11 cellular contexts compared by ENCODE assay signal in the genomic region with DNA sequence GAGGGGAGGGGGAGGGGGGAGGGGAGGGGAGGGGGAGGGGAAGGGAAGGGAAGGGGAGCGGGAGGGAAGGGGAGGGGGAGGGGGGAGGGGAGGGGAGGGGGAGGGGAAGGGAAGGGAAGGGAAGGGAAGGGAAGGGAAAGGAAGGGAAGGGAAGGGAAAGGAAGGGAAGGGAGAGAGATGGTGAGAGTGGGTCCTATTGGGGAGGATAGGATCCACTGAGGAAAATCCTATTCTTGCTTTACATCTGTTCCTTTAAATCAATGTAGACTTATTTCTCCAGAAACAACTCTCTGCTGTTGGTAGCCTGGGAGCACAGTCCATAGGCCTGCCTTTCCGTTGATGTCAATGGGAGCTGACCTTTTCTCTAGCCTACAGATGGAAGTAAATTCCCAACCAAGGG. TPM values are rescaled to one million over a fixed set of nuclear protein-coding genes. Genes with fewer than 3 reads are reported as not detected.
"Had no signal": no experiment of that assay in that cellular context is flagged by ENCODE, and none has a peak within 500 bp of the region (broad histone marks: within the 10 kb centered on the region; RNA-seq: fewer than 3 reads in every experiment).

No MANE protein-coding gene starts in this region.

RNA-seq across cellular contexts. Expression of a gene that starts 10.1 kb away (rescaled TPM):
- total RNA-seq: activated B cell treated with CpG ODN at 0.5 μM for 24 hours; activated CD4-positive, alpha-beta memory T cell treated with anti-CD3 and anti-CD28 coated beads for 36 hours; activated CD4-positive, alpha-beta memory T cell treated with anti-CD3 and anti-CD28 coated beads, Interleukin-2, amount 10 ng/mL, durations not matched to agents 7 days and 5 days; activated CD4-positive, alpha-beta T cell treated with anti-CD3 and anti-CD28 coated beads for 36 hours; activated CD4-positive, alpha-beta T cell treated with anti-CD3 and anti-CD28 coated beads, Interleukin-2, amount 10 ng/mL, durations not matched to agents 24 days and 14 days; activated CD4-positive, alpha-beta T cell treated with anti-CD3 and anti-CD28 coated beads, Interleukin-2, amount 10 ng/mL, durations not matched to agents 7 days and 5 days; activated CD8-positive, alpha-beta memory T cell treated with anti-CD3 and anti-CD28 coated beads for 36 hours; activated CD8-positive, alpha-beta memory T cell treated with anti-CD3 and anti-CD28 coated beads, Interleukin-2, amount 10 ng/mL, durations not matched to agents 7 days and 5 days; activated CD8-positive, alpha-beta T cell treated with anti-CD3 and anti-CD28 coated beads for 36 hours; activated CD8-positive, alpha-beta T cell treated with anti-CD3 and anti-CD28 coated beads, Interleukin-2, amount 10 ng/mL, durations not matched to agents 7 days and 5 days; T-helper 2 cell treated with Interferon-gamma antibody and Interleukin-4, amounts not matched to agents 100 ng/mL and 5 ng/mL, for 36 hours had no signal
